In the genomic region with DNA sequence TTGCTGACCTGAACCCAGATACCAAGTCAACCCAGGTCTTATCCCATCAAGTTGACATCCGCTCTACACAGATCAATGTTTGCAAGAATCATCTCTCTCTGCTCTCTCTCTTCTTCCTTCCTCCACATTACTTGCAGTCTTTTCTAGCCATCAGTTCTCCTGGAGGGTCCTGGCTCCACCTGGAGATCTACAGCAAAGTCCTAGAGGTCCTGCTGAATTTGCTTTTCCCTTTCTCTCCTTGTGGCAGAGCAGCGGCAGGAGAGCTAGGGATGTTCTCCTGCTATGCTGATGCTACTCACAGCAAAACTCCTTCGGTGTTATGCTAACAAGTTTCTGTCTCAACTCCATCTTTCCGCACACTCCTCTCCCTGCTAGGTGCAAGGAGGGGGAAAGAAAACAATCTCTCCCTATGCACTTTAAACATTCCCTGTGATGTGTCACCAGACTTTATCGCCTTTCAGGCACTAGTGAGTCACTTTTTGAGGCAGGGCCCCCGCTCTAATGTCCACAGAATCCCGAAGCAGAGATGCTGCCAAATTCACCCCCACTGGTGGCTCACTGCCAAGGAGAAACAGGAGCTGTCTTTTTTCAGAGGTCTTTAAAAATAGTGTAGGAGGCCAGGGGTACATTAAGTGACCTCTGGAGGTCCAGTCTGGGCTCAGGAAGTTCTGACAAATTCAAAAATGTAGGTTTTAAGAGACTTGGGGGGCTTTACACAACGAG, we compare ENCODE assay signal across 1 cellular context.
A peak's percentile ranks its signal among the peaks of the same experiment; 100 is the strongest.
TF ChIP-seq lines count a peak whose summit lies in the region.

No MANE protein-coding gene starts in this region.

TF ChIP-seq in HEK293, 187 proteins besides CTCF, POLR2A, EP300 and RAD21 (continued from another document and continues in another):
- TF ChIP-seq, protein P1, sequence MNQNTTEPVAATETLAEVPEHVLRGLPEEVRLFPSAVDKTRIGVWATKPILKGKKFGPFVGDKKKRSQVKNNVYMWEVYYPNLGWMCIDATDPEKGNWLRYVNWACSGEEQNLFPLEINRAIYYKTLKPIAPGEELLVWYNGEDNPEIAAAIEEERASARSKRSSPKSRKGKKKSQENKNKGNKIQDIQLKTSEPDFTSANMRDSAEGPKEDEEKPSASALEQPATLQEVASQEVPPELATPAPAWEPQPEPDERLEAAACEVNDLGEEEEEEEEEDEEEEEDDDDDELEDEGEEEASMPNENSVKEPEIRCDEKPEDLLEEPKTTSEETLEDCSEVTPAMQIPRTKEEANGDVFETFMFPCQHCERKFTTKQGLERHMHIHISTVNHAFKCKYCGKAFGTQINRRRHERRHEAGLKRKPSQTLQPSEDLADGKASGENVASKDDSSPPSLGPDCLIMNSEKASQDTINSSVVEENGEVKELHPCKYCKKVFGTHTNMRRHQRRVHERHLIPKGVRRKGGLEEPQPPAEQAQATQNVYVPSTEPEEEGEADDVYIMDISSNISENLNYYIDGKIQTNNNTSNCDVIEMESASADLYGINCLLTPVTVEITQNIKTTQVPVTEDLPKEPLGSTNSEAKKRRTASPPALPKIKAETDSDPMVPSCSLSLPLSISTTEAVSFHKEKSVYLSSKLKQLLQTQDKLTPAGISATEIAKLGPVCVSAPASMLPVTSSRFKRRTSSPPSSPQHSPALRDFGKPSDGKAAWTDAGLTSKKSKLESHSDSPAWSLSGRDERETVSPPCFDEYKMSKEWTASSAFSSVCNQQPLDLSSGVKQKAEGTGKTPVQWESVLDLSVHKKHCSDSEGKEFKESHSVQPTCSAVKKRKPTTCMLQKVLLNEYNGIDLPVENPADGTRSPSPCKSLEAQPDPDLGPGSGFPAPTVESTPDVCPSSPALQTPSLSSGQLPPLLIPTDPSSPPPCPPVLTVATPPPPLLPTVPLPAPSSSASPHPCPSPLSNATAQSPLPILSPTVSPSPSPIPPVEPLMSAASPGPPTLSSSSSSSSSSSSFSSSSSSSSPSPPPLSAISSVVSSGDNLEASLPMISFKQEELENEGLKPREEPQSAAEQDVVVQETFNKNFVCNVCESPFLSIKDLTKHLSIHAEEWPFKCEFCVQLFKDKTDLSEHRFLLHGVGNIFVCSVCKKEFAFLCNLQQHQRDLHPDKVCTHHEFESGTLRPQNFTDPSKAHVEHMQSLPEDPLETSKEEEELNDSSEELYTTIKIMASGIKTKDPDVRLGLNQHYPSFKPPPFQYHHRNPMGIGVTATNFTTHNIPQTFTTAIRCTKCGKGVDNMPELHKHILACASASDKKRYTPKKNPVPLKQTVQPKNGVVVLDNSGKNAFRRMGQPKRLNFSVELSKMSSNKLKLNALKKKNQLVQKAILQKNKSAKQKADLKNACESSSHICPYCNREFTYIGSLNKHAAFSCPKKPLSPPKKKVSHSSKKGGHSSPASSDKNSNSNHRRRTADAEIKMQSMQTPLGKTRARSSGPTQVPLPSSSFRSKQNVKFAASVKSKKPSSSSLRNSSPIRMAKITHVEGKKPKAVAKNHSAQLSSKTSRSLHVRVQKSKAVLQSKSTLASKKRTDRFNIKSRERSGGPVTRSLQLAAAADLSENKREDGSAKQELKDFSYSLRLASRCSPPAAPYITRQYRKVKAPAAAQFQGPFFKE (tag by site-specific recombination; IDR thresholded peaks at IDR 0.05; ENCODE audit: borderline replicate concordance), result no peak
- peak; percentile 100 for TF ChIP-seq WT1 (tag by site-specific recombination; IDR thresholded peaks at IDR 0.05)
- peak; percentile 88 for TF ChIP-seq IKZF3 (tag by site-specific recombination; IDR thresholded peaks at IDR 0.05)
- no peak for TF ChIP-seq ZNF404 (tag by site-specific recombination; IDR thresholded peaks at IDR 0.05)
- TF ChIP-seq, protein P2, sequence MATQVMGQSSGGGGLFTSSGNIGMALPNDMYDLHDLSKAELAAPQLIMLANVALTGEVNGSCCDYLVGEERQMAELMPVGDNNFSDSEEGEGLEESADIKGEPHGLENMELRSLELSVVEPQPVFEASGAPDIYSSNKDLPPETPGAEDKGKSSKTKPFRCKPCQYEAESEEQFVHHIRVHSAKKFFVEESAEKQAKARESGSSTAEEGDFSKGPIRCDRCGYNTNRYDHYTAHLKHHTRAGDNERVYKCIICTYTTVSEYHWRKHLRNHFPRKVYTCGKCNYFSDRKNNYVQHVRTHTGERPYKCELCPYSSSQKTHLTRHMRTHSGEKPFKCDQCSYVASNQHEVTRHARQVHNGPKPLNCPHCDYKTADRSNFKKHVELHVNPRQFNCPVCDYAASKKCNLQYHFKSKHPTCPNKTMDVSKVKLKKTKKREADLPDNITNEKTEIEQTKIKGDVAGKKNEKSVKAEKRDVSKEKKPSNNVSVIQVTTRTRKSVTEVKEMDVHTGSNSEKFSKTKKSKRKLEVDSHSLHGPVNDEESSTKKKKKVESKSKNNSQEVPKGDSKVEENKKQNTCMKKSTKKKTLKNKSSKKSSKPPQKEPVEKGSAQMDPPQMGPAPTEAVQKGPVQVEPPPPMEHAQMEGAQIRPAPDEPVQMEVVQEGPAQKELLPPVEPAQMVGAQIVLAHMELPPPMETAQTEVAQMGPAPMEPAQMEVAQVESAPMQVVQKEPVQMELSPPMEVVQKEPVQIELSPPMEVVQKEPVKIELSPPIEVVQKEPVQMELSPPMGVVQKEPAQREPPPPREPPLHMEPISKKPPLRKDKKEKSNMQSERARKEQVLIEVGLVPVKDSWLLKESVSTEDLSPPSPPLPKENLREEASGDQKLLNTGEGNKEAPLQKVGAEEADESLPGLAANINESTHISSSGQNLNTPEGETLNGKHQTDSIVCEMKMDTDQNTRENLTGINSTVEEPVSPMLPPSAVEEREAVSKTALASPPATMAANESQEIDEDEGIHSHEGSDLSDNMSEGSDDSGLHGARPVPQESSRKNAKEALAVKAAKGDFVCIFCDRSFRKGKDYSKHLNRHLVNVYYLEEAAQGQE (tag by site-specific recombination; IDR thresholded peaks at IDR 0.05), result peak; percentile 63
- TF ChIP-seq ZIC2 (tag by site-specific recombination; IDR thresholded peaks at IDR 0.05), result peak; percentile 36; the same call in 1 of the 2 replicates
- TF ChIP-seq ZNF184 (tag by site-specific recombination; IDR thresholded peaks at IDR 0.05), result peak; percentile 94
- TF ChIP-seq SCRT2 (tag by site-specific recombination; IDR thresholded peaks at IDR 0.05), result peak; percentile 79
- TF ChIP-seq, protein P3, sequence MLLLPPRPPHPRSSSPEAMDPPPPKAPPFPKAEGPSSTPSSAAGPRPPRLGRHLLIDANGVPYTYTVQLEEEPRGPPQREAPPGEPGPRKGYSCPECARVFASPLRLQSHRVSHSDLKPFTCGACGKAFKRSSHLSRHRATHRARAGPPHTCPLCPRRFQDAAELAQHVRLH (tag by site-specific recombination; IDR thresholded peaks at IDR 0.05), result peak; percentile 46; the same call in 1 of the 2 replicates
- TF ChIP-seq ZNF76 (tag by site-specific recombination; IDR thresholded peaks at IDR 0.05; ENCODE audit: borderline replicate concordance, low read depth), result peak; percentile 19; the same call in 1 of the 2 replicates
- TF ChIP-seq, protein P4, sequence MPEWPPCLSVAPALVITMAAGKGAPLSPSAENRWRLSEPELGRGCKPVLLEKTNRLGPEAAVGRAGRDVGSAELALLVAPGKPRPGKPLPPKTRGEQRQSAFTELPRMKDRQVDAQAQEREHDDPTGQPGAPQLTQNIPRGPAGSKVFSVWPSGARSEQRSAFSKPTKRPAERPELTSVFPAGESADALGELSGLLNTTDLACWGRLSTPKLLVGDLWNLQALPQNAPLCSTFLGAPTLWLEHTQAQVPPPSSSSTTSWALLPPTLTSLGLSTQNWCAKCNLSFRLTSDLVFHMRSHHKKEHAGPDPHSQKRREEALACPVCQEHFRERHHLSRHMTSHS (tag by site-specific recombination; IDR thresholded peaks at IDR 0.05), result no peak
- no peak for TF ChIP-seq ZNF501 (tag by site-specific recombination; IDR thresholded peaks at IDR 0.05)
- TF ChIP-seq ZNF747 (tag by site-specific recombination; IDR thresholded peaks at IDR 0.05), result no peak
- no peak for TF ChIP-seq MEIS1 (CRISPR knock-in tag; IDR thresholded peaks at IDR 0.05; ENCODE audit: borderline replicate concordance)
- TF ChIP-seq, protein P5, sequence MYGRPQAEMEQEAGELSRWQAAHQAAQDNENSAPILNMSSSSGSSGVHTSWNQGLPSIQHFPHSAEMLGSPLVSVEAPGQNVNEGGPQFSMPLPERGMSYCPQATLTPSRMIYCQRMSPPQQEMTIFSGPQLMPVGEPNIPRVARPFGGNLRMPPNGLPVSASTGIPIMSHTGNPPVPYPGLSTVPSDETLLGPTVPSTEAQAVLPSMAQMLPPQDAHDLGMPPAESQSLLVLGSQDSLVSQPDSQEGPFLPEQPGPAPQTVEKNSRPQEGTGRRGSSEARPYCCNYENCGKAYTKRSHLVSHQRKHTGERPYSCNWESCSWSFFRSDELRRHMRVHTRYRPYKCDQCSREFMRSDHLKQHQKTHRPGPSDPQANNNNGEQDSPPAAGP (tag by site-specific recombination; IDR thresholded peaks at IDR 0.05), result peak; percentile 99
- TF ChIP-seq ZNF621 (tag by site-specific recombination; IDR thresholded peaks at IDR 0.05), result no peak
- TF ChIP-seq, protein P6, sequence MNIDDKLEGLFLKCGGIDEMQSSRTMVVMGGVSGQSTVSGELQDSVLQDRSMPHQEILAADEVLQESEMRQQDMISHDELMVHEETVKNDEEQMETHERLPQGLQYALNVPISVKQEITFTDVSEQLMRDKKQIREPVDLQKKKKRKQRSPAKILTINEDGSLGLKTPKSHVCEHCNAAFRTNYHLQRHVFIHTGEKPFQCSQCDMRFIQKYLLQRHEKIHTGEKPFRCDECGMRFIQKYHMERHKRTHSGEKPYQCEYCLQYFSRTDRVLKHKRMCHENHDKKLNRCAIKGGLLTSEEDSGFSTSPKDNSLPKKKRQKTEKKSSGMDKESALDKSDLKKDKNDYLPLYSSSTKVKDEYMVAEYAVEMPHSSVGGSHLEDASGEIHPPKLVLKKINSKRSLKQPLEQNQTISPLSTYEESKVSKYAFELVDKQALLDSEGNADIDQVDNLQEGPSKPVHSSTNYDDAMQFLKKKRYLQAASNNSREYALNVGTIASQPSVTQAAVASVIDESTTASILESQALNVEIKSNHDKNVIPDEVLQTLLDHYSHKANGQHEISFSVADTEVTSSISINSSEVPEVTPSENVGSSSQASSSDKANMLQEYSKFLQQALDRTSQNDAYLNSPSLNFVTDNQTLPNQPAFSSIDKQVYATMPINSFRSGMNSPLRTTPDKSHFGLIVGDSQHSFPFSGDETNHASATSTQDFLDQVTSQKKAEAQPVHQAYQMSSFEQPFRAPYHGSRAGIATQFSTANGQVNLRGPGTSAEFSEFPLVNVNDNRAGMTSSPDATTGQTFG (tag by site-specific recombination; IDR thresholded peaks at IDR 0.05; ENCODE audit: borderline replicate concordance), result no peak
- TF ChIP-seq ZNF10 (tag by site-specific recombination; IDR thresholded peaks at IDR 0.05), result peak; percentile 84
- peak; percentile 51; the same call in 1 of the 2 replicates for TF ChIP-seq GLI2 (tag by site-specific recombination; IDR thresholded peaks at IDR 0.05; ENCODE audit: borderline replicate concordance, low read depth)
- TF ChIP-seq, protein P7, sequence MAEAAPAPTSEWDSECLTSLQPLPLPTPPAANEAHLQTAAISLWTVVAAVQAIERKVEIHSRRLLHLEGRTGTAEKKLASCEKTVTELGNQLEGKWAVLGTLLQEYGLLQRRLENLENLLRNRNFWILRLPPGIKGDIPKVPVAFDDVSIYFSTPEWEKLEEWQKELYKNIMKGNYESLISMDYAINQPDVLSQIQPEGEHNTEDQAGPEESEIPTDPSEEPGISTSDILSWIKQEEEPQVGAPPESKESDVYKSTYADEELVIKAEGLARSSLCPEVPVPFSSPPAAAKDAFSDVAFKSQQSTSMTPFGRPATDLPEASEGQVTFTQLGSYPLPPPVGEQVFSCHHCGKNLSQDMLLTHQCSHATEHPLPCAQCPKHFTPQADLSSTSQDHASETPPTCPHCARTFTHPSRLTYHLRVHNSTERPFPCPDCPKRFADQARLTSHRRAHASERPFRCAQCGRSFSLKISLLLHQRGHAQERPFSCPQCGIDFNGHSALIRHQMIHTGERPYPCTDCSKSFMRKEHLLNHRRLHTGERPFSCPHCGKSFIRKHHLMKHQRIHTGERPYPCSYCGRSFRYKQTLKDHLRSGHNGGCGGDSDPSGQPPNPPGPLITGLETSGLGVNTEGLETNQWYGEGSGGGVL (tag by site-specific recombination; IDR thresholded peaks at IDR 0.05), result peak; percentile 99
- TF ChIP-seq, protein P8, sequence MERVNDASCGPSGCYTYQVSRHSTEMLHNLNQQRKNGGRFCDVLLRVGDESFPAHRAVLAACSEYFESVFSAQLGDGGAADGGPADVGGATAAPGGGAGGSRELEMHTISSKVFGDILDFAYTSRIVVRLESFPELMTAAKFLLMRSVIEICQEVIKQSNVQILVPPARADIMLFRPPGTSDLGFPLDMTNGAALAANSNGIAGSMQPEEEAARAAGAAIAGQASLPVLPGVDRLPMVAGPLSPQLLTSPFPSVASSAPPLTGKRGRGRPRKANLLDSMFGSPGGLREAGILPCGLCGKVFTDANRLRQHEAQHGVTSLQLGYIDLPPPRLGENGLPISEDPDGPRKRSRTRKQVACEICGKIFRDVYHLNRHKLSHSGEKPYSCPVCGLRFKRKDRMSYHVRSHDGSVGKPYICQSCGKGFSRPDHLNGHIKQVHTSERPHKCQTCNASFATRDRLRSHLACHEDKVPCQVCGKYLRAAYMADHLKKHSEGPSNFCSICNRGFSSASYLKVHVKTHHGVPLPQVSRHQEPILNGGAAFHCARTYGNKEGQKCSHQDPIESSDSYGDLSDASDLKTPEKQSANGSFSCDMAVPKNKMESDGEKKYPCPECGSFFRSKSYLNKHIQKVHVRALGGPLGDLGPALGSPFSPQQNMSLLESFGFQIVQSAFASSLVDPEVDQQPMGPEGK (tag by site-specific recombination; IDR thresholded peaks at IDR 0.05), result peak; percentile 98
- peak; percentile 94 for TF ChIP-seq GLIS1 (tag by site-specific recombination; IDR thresholded peaks at IDR 0.05)
- peak; percentile 85 for TF ChIP-seq KLF8 (tag by site-specific recombination; IDR thresholded peaks at IDR 0.05)
- TF ChIP-seq ZNF175 (tag by site-specific recombination; IDR thresholded peaks at IDR 0.05), result no peak
- TF ChIP-seq ZBTB17 (tag by site-specific recombination; IDR thresholded peaks at IDR 0.05), result peak; percentile 80; the same call in 1 of the 2 replicates
- no peak for TF ChIP-seq ZNF624 (tag by site-specific recombination; IDR thresholded peaks at IDR 0.05)
- TF ChIP-seq, protein P9, sequence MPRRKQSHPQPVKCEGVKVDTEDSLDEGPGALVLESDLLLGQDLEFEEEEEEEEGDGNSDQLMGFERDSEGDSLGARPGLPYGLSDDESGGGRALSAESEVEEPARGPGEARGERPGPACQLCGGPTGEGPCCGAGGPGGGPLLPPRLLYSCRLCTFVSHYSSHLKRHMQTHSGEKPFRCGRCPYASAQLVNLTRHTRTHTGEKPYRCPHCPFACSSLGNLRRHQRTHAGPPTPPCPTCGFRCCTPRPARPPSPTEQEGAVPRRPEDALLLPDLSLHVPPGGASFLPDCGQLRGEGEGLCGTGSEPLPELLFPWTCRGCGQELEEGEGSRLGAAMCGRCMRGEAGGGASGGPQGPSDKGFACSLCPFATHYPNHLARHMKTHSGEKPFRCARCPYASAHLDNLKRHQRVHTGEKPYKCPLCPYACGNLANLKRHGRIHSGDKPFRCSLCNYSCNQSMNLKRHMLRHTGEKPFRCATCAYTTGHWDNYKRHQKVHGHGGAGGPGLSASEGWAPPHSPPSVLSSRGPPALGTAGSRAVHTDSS (tag by site-specific recombination; IDR thresholded peaks at IDR 0.05), result no peak
- TF ChIP-seq ZNF426 (tag by site-specific recombination; IDR thresholded peaks at IDR 0.05), result no peak
- TF ChIP-seq ZNF292 (tag by site-specific recombination; IDR thresholded peaks at IDR 0.05; ENCODE audit: borderline replicate concordance, low read depth), result no peak
- TF ChIP-seq ZBTB21 (tag by site-specific recombination; IDR thresholded peaks at IDR 0.05), result 0 out of 2 replicates have a peak, but pooled peaks have one; percentile 54
- TF ChIP-seq HOXD13 (CRISPR knock-in tag; IDR thresholded peaks at IDR 0.05; ENCODE audit: borderline replicate concordance), result no peak; the same call in 1 of the 2 replicates
- TF ChIP-seq ZNF777 (tag by site-specific recombination; IDR thresholded peaks at IDR 0.05; ENCODE audit: borderline replicate concordance), result no peak
- TF ChIP-seq ZEB2 (tag by site-specific recombination; IDR thresholded peaks at IDR 0.05), result peak; percentile 96
- TF ChIP-seq SP2 (tag by site-specific recombination; IDR thresholded peaks at IDR 0.05), result no peak
- TF ChIP-seq ZNF610 (tag by site-specific recombination; IDR thresholded peaks at IDR 0.05; ENCODE audit: borderline replicate concordance), result no peak
